ENCODE assay signal across 20 cellular contexts in genomic region chr17:79214459-79214858, GRCh38.
DNase-seq lines count a peak whose midpoint lies in the region; ATAC-seq and TF ChIP-seq lines count a peak whose summit lies in the region.
"Had no signal": no experiment of that assay in that cellular context is flagged by ENCODE, and none has a peak within 500 bp of the region (broad histone marks: within the 10 kb centered on the region; RNA-seq: fewer than 3 reads in every experiment).

No MANE protein-coding gene starts in this region.

- H3K27ac Mint-ChIP-seq in endodermal cell = no peak overlapping the region
- H3K27ac Mint-ChIP-seq: CD14-positive monocyte; CD4-positive, alpha-beta memory T cell had no signal

- H3K4me3 ChIP-seq in right cardiac atrium (ENCODE audit: low read length) = no peak overlapping the region
- H3K4me3 ChIP-seq in heart right ventricle = no peak overlapping the region
- H3K4me3 ChIP-seq in endodermal cell (ENCODE audit: low read length) = no peak overlapping the region
- H3K4me3 ChIP-seq in ovary = no peak overlapping the region
- H3K4me3 ChIP-seq: A549, GM12878, HAP-1 had no signal

- no peak overlapping the region for H3K9ac ChIP-seq in endodermal cell (ENCODE audit: extremely low read depth, low read length, poor library complexity, severe bottlenecking)

- H3K4me3 Mint-ChIP-seq in endodermal cell = no peak overlapping the region
- H3K4me3 Mint-ChIP-seq: CD14-positive monocyte; CD4-positive, alpha-beta memory T cell; IgD-negative memory B cell had no signal

- H3K4me1 Mint-ChIP-seq in endodermal cell = peaks cover 7% of the 10 kb centered on the region
- H3K4me1 Mint-ChIP-seq: CD14-positive monocyte, IgD-negative memory B cell had no signal

- H3K27me3 ChIP-seq in right cardiac atrium (ENCODE audit: control insufficient read depth, insufficient read depth) = no peaks in the 10 kb centered on the region
- H3K27me3 ChIP-seq in heart right ventricle = peaks cover 0 to 98% (median 89%) of the 10 kb centered on the region in 7 donors
- no peaks in the 10 kb centered on the region for H3K27me3 ChIP-seq in endodermal cell (ENCODE audit: control insufficient read depth, insufficient read depth, low read length, poor library complexity, severe bottlenecking)
- H3K27me3 ChIP-seq in ovary = no peaks in the 10 kb centered on the region

- no peak for TF ChIP-seq CTCF in heart right ventricle (IDR thresholded peaks at IDR 0.05)
- TF ChIP-seq CTCF in endodermal cell (conservative IDR thresholded peaks at IDR 0.05) = no peak
- no peak for TF ChIP-seq CTCF in ovary (IDR thresholded peaks at IDR 0.05)

- DNase-seq in NCI-H1694 treated with DMSO at 0.1 percent for 48 hours (lab: John Stamatoyannopoulos, UW) = peak; percentile 65
- no peak for DNase-seq in NCI-H1694 (lab: John Stamatoyannopoulos, UW)
- peak in 2 of 3 donors; percentile 11 to 16 for DNase-seq in right cardiac atrium
- no peak for DNase-seq in heart right ventricle
- peak; percentile 46 for DNase-seq in endodermal cell
- no peak for DNase-seq in activated CD4-positive, alpha-beta T cell treated with anti-CD3 and anti-CD28 coated beads, Interleukin-2, amount 50 U/mL, for 4 hours
- DNase-seq in ovary = no peak
- DNase-seq: AML-193; CD4-positive, alpha-beta memory T cell; DMS53; DND-41; EL; GOT3 had no signal

- no peak overlapping the region for H3K27ac ChIP-seq in right cardiac atrium (ENCODE audit: low read length)
- H3K27ac ChIP-seq in heart right ventricle = no peak overlapping the region
- no peak overlapping the region for H3K27ac ChIP-seq in endodermal cell (ENCODE audit: low read depth, low read length)
- H3K27ac ChIP-seq in ovary = no peak overlapping the region
- H3K27ac ChIP-seq: 22Rv1, A549 had no signal

- no peaks in the 10 kb centered on the region for H3K9me3 Mint-ChIP-seq in endodermal cell
- H3K9me3 Mint-ChIP-seq: IgD-negative memory B cell had no signal

- no peaks in the 10 kb centered on the region for H3K9me3 ChIP-seq in right cardiac atrium (ENCODE audit: control insufficient read depth, low read length)
- H3K9me3 ChIP-seq in heart right ventricle = no peaks in the 10 kb centered on the region
- H3K9me3 ChIP-seq in endodermal cell (ENCODE audit: control insufficient read depth, low read length) = no peaks in the 10 kb centered on the region
- no peaks in the 10 kb centered on the region for H3K9me3 ChIP-seq in ovary
- H3K9me3 ChIP-seq: A549, HAP-1 had no signal

- no peaks in the 10 kb centered on the region for H3K36me3 Mint-ChIP-seq in endodermal cell (ENCODE audit: low read depth)
- H3K36me3 Mint-ChIP-seq: CD14-positive monocyte; CD4-positive, alpha-beta memory T cell had no signal

- peaks cover 8% of the 10 kb centered on the region for H3K27me3 Mint-ChIP-seq in endodermal cell (ENCODE audit: insufficient read depth)

- H3K36me3 ChIP-seq in heart right ventricle = no peaks in the 10 kb centered on the region
- no peaks in the 10 kb centered on the region for H3K36me3 ChIP-seq in endodermal cell (ENCODE audit: control insufficient read depth, insufficient read depth, low read length)
- H3K36me3 ChIP-seq in ovary = no peaks in the 10 kb centered on the region
- H3K36me3 ChIP-seq: HAP-1 had no signal

- WGBS in right cardiac atrium = 53% methylated on average over 4 of the region's 4 CpGs
- WGBS in heart right ventricle, 2 donors = 51 to 55% methylated on average over 4 of the region's 4 CpGs
- 95% methylated on average over 4 of the region's 4 CpGs; no CpG with 5 or more reads in 1 of the 2 experiments for WGBS in endodermal cell (ENCODE audit: insufficient coverage in 1 of 2, insufficient read length in 1 of 2), 2 experiments
- 10 to 31% (median 16%) methylated on average over 4 of the region's 4 CpGs for WGBS in ovary, 3 donors

- no peak for ATAC-seq in right cardiac atrium
- ATAC-seq in heart right ventricle = no peak
- ATAC-seq: A549, GM12878, HepG2 had no signal

- intact Hi-C loops in right cardiac atrium (cut with DNase I) = no loop called here
- intact Hi-C loops in heart right ventricle (cut with DNase I) = no loop called here
- intact Hi-C loops in ovary (cut with DNase I) = no loop called here

- H3K4me1 ChIP-seq in right cardiac atrium (ENCODE audit: control insufficient read depth, insufficient read depth, low read length) (no peaks in the 10 kb centered on the region), heart right ventricle (no peaks in the 10 kb centered on the region), endodermal cell (ENCODE audit: control insufficient read depth, insufficient read depth, low read length) (no peaks in the 10 kb centered on the region), ovary (ENCODE audit: insufficient read depth) (no peaks in the 10 kb centered on the region)
- H3K4me1 ChIP-seq: A549, HAP-1 had no signal

- no peak for TF ChIP-seq POLR2A in ovary (IDR thresholded peaks at IDR 0.05)

- TF ChIP-seq EP300 in ovary (IDR thresholded peaks at IDR 0.05) = no peak

Comparison
In these comparisons a context has a peak if more than half of its experiments do, and no peak if none do; other contexts are left out.
1. DNase-seq: peak in NCI-H1694 treated with DMSO at 0.1 percent for 48 hours (single experiment), right cardiac atrium (2 of 3) and endodermal cell (single experiment); none in NCI-H1694 (single experiment), heart right ventricle (0 of 2), activated CD4-positive, alpha-beta T cell treated with anti-CD3 and anti-CD28 coated beads, Interleukin-2, amount 50 U/mL, for 4 hours (0 of 2) and ovary (0 of 5).